Comparison of ENCODE assay signal across 24 cellular contexts in the genomic region with DNA sequence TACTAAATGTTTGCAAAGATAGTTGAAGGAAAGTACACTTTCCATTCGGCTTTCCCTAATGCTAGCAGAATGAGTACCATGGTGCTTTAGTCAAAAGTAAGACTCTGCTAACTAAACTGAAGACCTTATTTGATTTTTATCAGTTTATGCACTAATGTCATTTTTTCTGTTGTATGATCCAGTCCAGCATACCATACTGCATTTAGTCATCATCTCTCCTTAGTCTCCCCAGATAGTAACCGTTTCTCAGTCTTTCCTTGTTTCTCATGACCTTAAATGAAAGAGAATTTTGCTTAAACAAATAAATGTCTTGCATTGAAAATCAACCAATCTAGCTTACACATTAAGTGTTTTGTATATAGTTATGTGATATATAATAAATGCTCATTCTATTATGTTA.
"Had no signal": no experiment of that assay in that cellular context is flagged by ENCODE, and none has a peak within 500 bp of the region (broad histone marks: within the 10 kb centered on the region; RNA-seq: fewer than 3 reads in every experiment).

No MANE protein-coding gene starts in this region.

- H3K79me2 ChIP-seq: hepatocyte had no signal

- H3K9me3 ChIP-seq: gastroesophageal sphincter, heart left ventricle, left lung, prostate gland, sigmoid colon, stomach, thyroid gland, vagina had no signal

- H3K4me3 ChIP-seq: dorsolateral prefrontal cortex, gastroesophageal sphincter, heart left ventricle, hepatocyte, left lung, neural progenitor cell, prostate gland, sigmoid colon, stomach, thyroid gland, vagina had no signal

- ATAC-seq: foreskin keratinocyte; gastroesophageal sphincter; heart left ventricle; left cardiac atrium; left lung; naive thymus-derived CD4-positive, alpha-beta T cell; right cardiac atrium; stimulated activated effector memory CD8-positive, alpha-beta T cell treated with anti-CD3 and anti-CD28 coated beads, Interleukin-12 subunit alpha, Interleukin-12 subunit beta, amount 100 ng/mL, for 72 hours had no signal

- H3K27ac ChIP-seq: dorsolateral prefrontal cortex, foreskin keratinocyte, gastroesophageal sphincter, heart left ventricle, hepatocyte, left lung, neural progenitor cell, prostate gland, sigmoid colon, stomach, thyroid gland, vagina had no signal

- H3K4me1 ChIP-seq: gastroesophageal sphincter, neural progenitor cell, prostate gland, sigmoid colon, thyroid gland had no signal

- DNase-seq: dorsolateral prefrontal cortex; effector CD4-positive, alpha-beta T cell; foreskin keratinocyte; heart left ventricle; left cardiac atrium; left lung; mesendoderm; midbrain; naive thymus-derived CD4-positive, alpha-beta T cell; right cardiac atrium; sigmoid colon; stimulated activated CD4-positive, alpha-beta T cell treated with anti-CD3 and anti-CD28 coated beads, Interleukin-2, amount 100 ng/mL, for 24 hours; stimulated activated CD4-positive, alpha-beta T cell treated with anti-CD3 and anti-CD28 coated beads, Interleukin-4, amount 100 ng/mL, for 24 hours; stimulated activated naive CD4-positive, alpha-beta T cell treated with Interleukin-2 at 50 U/mL for 16 hours; stomach; thyroid gland; trophoblast cell had no signal

- H3K27me3 ChIP-seq: dorsolateral prefrontal cortex, foreskin keratinocyte, gastroesophageal sphincter, heart left ventricle, hepatocyte, left lung, neural progenitor cell, sigmoid colon, stomach, thyroid gland, vagina had no signal

- H3K4me2 ChIP-seq: hepatocyte, neural progenitor cell had no signal

- H2AFZ ChIP-seq: hepatocyte, neural progenitor cell had no signal

- H3K36me3 ChIP-seq: gastroesophageal sphincter, heart left ventricle, left lung, neural progenitor cell, prostate gland, sigmoid colon, stomach, thyroid gland, vagina had no signal

- H3K9ac ChIP-seq: neural progenitor cell had no signal

- FAIRE-seq: islet of Langerhans had no signal
